6 cellular contexts compared by ENCODE assay signal in genomic region chr12:113387631-113388030, GRCh38. TPM values are rescaled to one million over a fixed set of nuclear protein-coding genes. Genes with fewer than 3 reads are reported as not detected.
"Had no signal": no experiment of that assay in that cellular context is flagged by ENCODE, and none has a peak within 500 bp of the region (broad histone marks: within the 10 kb centered on the region; RNA-seq: fewer than 3 reads in every experiment).

No MANE protein-coding gene starts in this region.

- H3K4me2 ChIP-seq: GM23338 had no signal

- DNase-seq: H9, HCEC 1CT, IMR-90, KG1 had no signal

- H3K4me3 ChIP-seq: GM23338, K562 had no signal

- H2AFZ ChIP-seq: GM23338 had no signal

RNA-seq across cellular contexts. Expression of gene SDS, which starts 16.1 kb away (rescaled TPM):
- polyA plus RNA-seq: IMR-90 had no signal

RNA-seq across cellular contexts. Expression of gene SDSL, which starts 34.5 kb away (rescaled TPM):
- polyA plus RNA-seq: GM23338 had no signal
